Comparison of ENCODE assay signal across 25 cellular contexts in genomic region chr9:18018241-18018640, GRCh38.
DNase-seq lines count a peak whose midpoint lies in the region; ATAC-seq and TF ChIP-seq lines count a peak whose summit lies in the region.
"Had no signal": no experiment of that assay in that cellular context is flagged by ENCODE, and none has a peak within 500 bp of the region (broad histone marks: within the 10 kb centered on the region; RNA-seq: fewer than 3 reads in every experiment).

No MANE protein-coding gene starts in this region.

- H3K9ac ChIP-seq in endodermal cell (ENCODE audit: extremely low read depth, low read length, poor library complexity, severe bottlenecking) = no peak overlapping the region
- H3K9ac ChIP-seq: BLaER1 had no signal

- H3K27me3 ChIP-seq in endodermal cell (ENCODE audit: control insufficient read depth, insufficient read depth, low read length, poor library complexity, severe bottlenecking) = peaks cover 34% of the 10 kb centered on the region
- no peaks in the 10 kb centered on the region for H3K27me3 ChIP-seq in right lobe of liver
- H3K27me3 ChIP-seq in prostate gland (replicated peaks; ENCODE audit: insufficient read depth) = no peaks in the 10 kb centered on the region
- H3K27me3 ChIP-seq: BE2C, BLaER1 had no signal

- H3K9me3 Mint-ChIP-seq in endodermal cell = peaks cover 11% of the 10 kb centered on the region

- H3K4me3 ChIP-seq in endodermal cell (ENCODE audit: low read length) (peak overlapping the region; percentile 51), retinal pigment epithelial cell (ENCODE audit: low read length) (no peak overlapping the region), right lobe of liver (no peak overlapping the region), prostate gland (no peak overlapping the region)
- H3K4me3 ChIP-seq: BLaER1, GM12878 had no signal

- H3K27ac ChIP-seq in endodermal cell (ENCODE audit: low read depth, low read length) = no peak overlapping the region
- no peak overlapping the region for H3K27ac ChIP-seq in right lobe of liver
- H3K27ac ChIP-seq in prostate gland = no peak overlapping the region
- H3K27ac ChIP-seq: BLaER1 had no signal

- H3K4me1 Mint-ChIP-seq in endodermal cell = peaks cover 12% of the 10 kb centered on the region
- H3K4me1 Mint-ChIP-seq: CD14-positive monocyte; CD4-positive, alpha-beta memory T cell; CD4-positive, CD25-positive, alpha-beta regulatory T cell; CD8-positive, alpha-beta memory T cell had no signal

- no peak overlapping the region for H3K27ac Mint-ChIP-seq in endodermal cell
- H3K27ac Mint-ChIP-seq: CD14-positive monocyte; CD4-positive, alpha-beta memory T cell; CD4-positive, CD25-positive, alpha-beta regulatory T cell; CD8-positive, alpha-beta memory T cell had no signal

- peaks cover 14% of the 10 kb centered on the region for H3K9me3 ChIP-seq in endodermal cell (ENCODE audit: control insufficient read depth, low read length)
- no peaks in the 10 kb centered on the region for H3K9me3 ChIP-seq in right lobe of liver
- no peaks in the 10 kb centered on the region for H3K9me3 ChIP-seq in prostate gland
- H3K9me3 ChIP-seq: BE2C, BLaER1 had no signal

- H3K27me3 Mint-ChIP-seq in endodermal cell (ENCODE audit: insufficient read depth) = peaks cover 77% of the 10 kb centered on the region
- H3K27me3 Mint-ChIP-seq: CD4-positive, alpha-beta memory T cell; CD4-positive, CD25-positive, alpha-beta regulatory T cell; CD8-positive, alpha-beta memory T cell had no signal

- WGBS in endodermal cell (ENCODE audit: insufficient coverage in 1 of 2, insufficient read length in 1 of 2), 2 experiments = 100% methylated on average over 2 of the region's 2 CpGs; no CpG with 5 or more reads in 1 of the 2 experiments
- WGBS in right lobe of liver (ENCODE audit: insufficient coverage, low coverage, low lambda C conversion rate, missing lambda C conversion rate) = 60% methylated on average over 2 of the region's 2 CpGs
- WGBS in prostate gland = 92% methylated on average over 2 of the region's 2 CpGs

- H3K36me3 ChIP-seq in endodermal cell (ENCODE audit: control insufficient read depth, insufficient read depth, low read length) = no peaks in the 10 kb centered on the region
- no peaks in the 10 kb centered on the region for H3K36me3 ChIP-seq in right lobe of liver
- no peaks in the 10 kb centered on the region for H3K36me3 ChIP-seq in prostate gland
- H3K36me3 ChIP-seq: BE2C, BLaER1 had no signal

- H3K4me3 Mint-ChIP-seq in endodermal cell = no peak overlapping the region
- H3K4me3 Mint-ChIP-seq: CD14-positive monocyte; CD4-positive, alpha-beta memory T cell; CD4-positive, CD25-positive, alpha-beta regulatory T cell; CD8-positive, alpha-beta memory T cell had no signal

- ATAC-seq in right lobe of liver (no peak), HG02973 (IDR thresholded peaks at IDR 0.05; ENCODE audit: unreplicated experiment) (no peak)
- ATAC-seq: GM12878 had no signal

- intact Hi-C loops in right lobe of liver (cut with DNase I) = no loop called here
- intact Hi-C loops in prostate gland (cut with DNase I) = no loop called here

- H3K4me1 ChIP-seq in endodermal cell (ENCODE audit: control insufficient read depth, insufficient read depth, low read length) = peaks cover 4% of the 10 kb centered on the region
- H3K4me1 ChIP-seq in right lobe of liver = peaks cover 0 to 6% (median 0%) of the 10 kb centered on the region in 4 donors
- H3K4me1 ChIP-seq in prostate gland (replicated peaks) = no peaks in the 10 kb centered on the region
- H3K4me1 ChIP-seq: BE2C, BLaER1 had no signal

- no peak for TF ChIP-seq POLR2A in right lobe of liver (IDR thresholded peaks at IDR 0.05)
- no peak for TF ChIP-seq POLR2A in prostate gland (IDR thresholded peaks at IDR 0.05)

- DNase-seq in astrocyte of the hippocampus (ENCODE audit: low read depth, low spot score) = peak; percentile 32
- no peak for DNase-seq in endodermal cell
- DNase-seq in retinal pigment epithelial cell (ENCODE audit: low read depth) = peak; percentile 85
- no peak for DNase-seq in NCI-H2029 treated with DMSO at 0.1 percent for 48 hours (lab: John Stamatoyannopoulos, UW)
- no peak for DNase-seq in right lobe of liver
- no peak for DNase-seq in prostate gland (ENCODE audit: low spot score)
- DNase-seq: 8988T; ACHN; BE2C; C1 segment of cervical spinal cord; CD4-positive, alpha-beta memory T cell; CD4-positive, CD25-positive, alpha-beta regulatory T cell; CD8-positive, alpha-beta memory T cell; COR-L47; DMS 273 treated with DMSO at 0.1 percent for 48 hours; DMS153; DMS53; DMS79; DND-41; EL; GDM1 had no signal

- H3K36me3 Mint-ChIP-seq in endodermal cell (ENCODE audit: low read depth) = no peaks in the 10 kb centered on the region
- H3K36me3 Mint-ChIP-seq: CD14-positive monocyte; CD4-positive, alpha-beta memory T cell; CD4-positive, CD25-positive, alpha-beta regulatory T cell; CD8-positive, alpha-beta memory T cell had no signal

- TF ChIP-seq CTCF in endodermal cell (conservative IDR thresholded peaks at IDR 0.05) (no peak), retinal pigment epithelial cell (conservative IDR thresholded peaks at IDR 0.05; ENCODE audit: low read depth, low read length) (no peak), right lobe of liver (IDR thresholded peaks at IDR 0.05) (no peak), prostate gland (IDR thresholded peaks at IDR 0.05) (no peak)

Comparison
In these comparisons a context has a peak if more than half of its experiments do, and no peak if none do; other contexts are left out.
1. DNase-seq: peak in astrocyte of the hippocampus (single experiment) and retinal pigment epithelial cell (single experiment); none in endodermal cell (single experiment), NCI-H2029 treated with DMSO at 0.1 percent for 48 hours (single experiment), right lobe of liver (0 of 3) and prostate gland (single experiment).